Comparison of ENCODE assay signal across 18 cellular contexts in genomic region chr1:65483993-65484754, GRCh38.
A peak's percentile ranks its signal among the peaks of the same experiment; 100 is the strongest.
DNase-seq lines count a peak whose midpoint lies in the region; ATAC-seq, FAIRE-seq and TF ChIP-seq lines count a peak whose summit lies in the region.
"Had no signal": no experiment of that assay in that cellular context is flagged by ENCODE, and none has a peak within 500 bp of the region (broad histone marks: within the 10 kb centered on the region; RNA-seq: fewer than 3 reads in every experiment).

No MANE protein-coding gene starts in this region.

- intact Hi-C loops in HepG2 (cut with micrococcal nuclease; ENCODE audit: unreplicated experiment) (loop anchor here (2.0 kb wide), 1 partner anchor 13 kb away; no protein-coding TSS in a partner anchor), prostate gland (cut with DNase I) (no loop called here), kidney (cut with DNase I) (no loop called here)

- POLR2A ChIA-PET in HepG2 (lab: Yijun Ruan, JAX) = interaction anchor here (0.8 to 1.0 kb wide), 2 partner anchors 17 to 71 kb away, joined by 3 to 4 read pairs; no protein-coding TSS in a partner anchor

- TF ChIP-seq RAD21 in HepG2 (CRISPR knock-in tag; IDR thresholded peaks at IDR 0.05) = no peak

- no peaks in the 10 kb centered on the region for H3K36me3 ChIP-seq in HepG2 (replicated peaks in 1 of 2; ENCODE audit: control insufficient read depth in 1 of 2, insufficient read depth in 2 of 2, low read length in 2 of 2)
- no peaks in the 10 kb centered on the region for H3K36me3 ChIP-seq in prostate gland
- H3K36me3 ChIP-seq in kidney (ENCODE audit: control insufficient read depth in 1 of 2, insufficient read depth in 2 of 2, low read length in 2 of 2) = no peaks in the 10 kb centered on the region
- H3K36me3 ChIP-seq: BE2C had no signal

- FAIRE-seq in HepG2 (lab: Jason Lieb, UNC) (peak; percentile 71), kidney (lab: Jason Lieb, UNC) (no peak)
- FAIRE-seq: A204.1, H54 had no signal

- no peak for TF ChIP-seq POLR2A in HepG2 (IDR thresholded peaks at IDR 0.05; ENCODE audit: insufficient read depth in 1 of 2, low read depth in 2 of 2, low read length in 2 of 2)
- no peak for TF ChIP-seq POLR2A in prostate gland (IDR thresholded peaks at IDR 0.05)

- H2AFZ ChIP-seq in HepG2 (ENCODE audit: low read length) = no peak overlapping the region
- H2AFZ ChIP-seq: GM23338 had no signal

- H3K9me3 ChIP-seq in HepG2 (ENCODE audit: low read length) = no peaks in the 10 kb centered on the region
- H3K9me3 ChIP-seq in prostate gland = no peaks in the 10 kb centered on the region
- no peaks in the 10 kb centered on the region for H3K9me3 ChIP-seq in kidney (ENCODE audit: control insufficient read depth in 1 of 2, low read length in 2 of 2)
- H3K9me3 ChIP-seq: BE2C had no signal

- CTCF ChIA-PET in HepG2 (lab: Yijun Ruan, JAX; ENCODE audit: low intra/inter-chr PET ratio, low total read pairs) = no interaction called here

- H3K4me2 ChIP-seq in HepG2 (ENCODE audit: low read depth, low read length) = no peak overlapping the region
- H3K4me2 ChIP-seq: GM23338 had no signal

- H3K9ac ChIP-seq in HepG2 (ENCODE audit: insufficient read depth, low read depth, low read length) (no peak overlapping the region), kidney (ENCODE audit: low read length in 2 of 2) (no peak overlapping the region)

- H4K20me1 ChIP-seq in HepG2 (ENCODE audit: insufficient read depth, low read length) = no peaks in the 10 kb centered on the region

- in situ Hi-C loops in HepG2 (cut with HindIII; ENCODE audit: extremely low pct_ligation_motif_present, low pct_unique_long_range_greater_than_20kb) = no loop called here

- TF ChIP-seq CTCF in VCaP (conservative IDR thresholded peaks at IDR 0.05) (no peak), HepG2 (CRISPR knock-in tag; IDR thresholded peaks at IDR 0.05) (no peak), prostate gland (IDR thresholded peaks at IDR 0.05) (no peak), kidney (IDR thresholded peaks at IDR 0.05; ENCODE audit: borderline replicate concordance, extremely low read depth, insufficient read depth) (no peak)

- 26% methylated on average over 8 of the region's 8 CpGs for WGBS in HepG2 (ENCODE audit: low lambda C conversion rate)
- WGBS in prostate gland = 71% methylated on average over 8 of the region's 8 CpGs

- H3K4me3 ChIP-seq in HepG2 (replicated peaks in 1 of 3; ENCODE audit: insufficient read depth in 1 of 3, low read depth in 2 of 3, low read length in 3 of 3) (no peak overlapping the region), prostate gland (no peak overlapping the region), kidney (ENCODE audit: low read length in 2 of 2) (no peak overlapping the region)
- H3K4me3 ChIP-seq: GM23338 had no signal

- H3K27me3 ChIP-seq in HepG2 (ENCODE audit: control insufficient read depth in 1 of 2, insufficient read depth in 2 of 2, low read length in 2 of 2) = no peaks in the 10 kb centered on the region
- no peaks in the 10 kb centered on the region for H3K27me3 ChIP-seq in prostate gland (replicated peaks; ENCODE audit: insufficient read depth)
- H3K27me3 ChIP-seq: BE2C had no signal

- H3K4me1 ChIP-seq in HepG2 (ENCODE audit: insufficient read depth, low read length) = peaks cover 32% of the 10 kb centered on the region
- H3K4me1 ChIP-seq in prostate gland (replicated peaks) = no peaks in the 10 kb centered on the region
- H3K4me1 ChIP-seq in kidney (ENCODE audit: control insufficient read depth in 1 of 2, insufficient read depth in 1 of 2, low read depth in 1 of 2, low read length in 2 of 2) = no peaks in the 10 kb centered on the region
- H3K4me1 ChIP-seq: BE2C had no signal

- TF ChIP-seq EP300 in HepG2 (IDR thresholded peaks at IDR 0.05; ENCODE audit: low read depth in 2 of 2, low read length in 2 of 2) (peak; percentile 19 to 94; a peak in 2 of 4 replicates), HepG2 (CRISPR knock-in tag; IDR thresholded peaks at IDR 0.05; ENCODE audit: borderline replicate concordance) (peak; percentile 46; the same call in 1 of the 2 replicates)

- ATAC-seq in HepG2 (peak; percentile 100), esophagus mucosa (no peak)
- ATAC-seq: GM23338 had no signal

- no TSS peak for BruUV-seq in HepG2 (replicated peaks; lab: Mats Ljungman, UMichigan)

- peak; percentile 88 for DNase-seq in HepG2 (ENCODE audit: low spot score)
- peak; percentile 46 for DNase-seq in prostate gland (ENCODE audit: low spot score)
- DNase-seq in amniotic stem cell (lab: John Stamatoyannopoulos, UW) = no peak
- no peak for DNase-seq in kidney
- DNase-seq: ACHN; BE2C; C1 segment of cervical spinal cord; CD4-positive, CD25-positive, alpha-beta regulatory T cell; CD8-positive, alpha-beta memory T cell; COR-L47; DMS79 treated with DMSO at 0.1 percent for 48 hours; GF-D8; HCEC 1CT had no signal

- H3K27ac ChIP-seq in VCaP = peak overlapping the region; percentile 41
- H3K27ac ChIP-seq in HepG2 (ENCODE audit: extremely low read length, insufficient read depth, low read length) = peak overlapping the region; percentile 70
- H3K27ac ChIP-seq in prostate gland = peak overlapping the region; percentile 2 to 19
- H3K27ac ChIP-seq in kidney (ENCODE audit: low read depth in 2 of 2, low read length in 2 of 2) = no peak overlapping the region

- H3K79me2 ChIP-seq in HepG2 (ENCODE audit: insufficient read depth, low read length) = no peaks in the 10 kb centered on the region

TF ChIP-seq in HepG2, 621 proteins besides CTCF, POLR2A, EP300 and RAD21 (continues in another document):
- TF ChIP-seq TEF (CRISPR knock-in tag; IDR thresholded peaks at IDR 0.05) (no peak), ZNF768 (CRISPR knock-in tag; IDR thresholded peaks at IDR 0.05) (no peak), ZNF879 (CRISPR knock-in tag; IDR thresholded peaks at IDR 0.05) (no peak), SIX1 (CRISPR knock-in tag; IDR thresholded peaks at IDR 0.05; ENCODE audit: borderline replicate concordance) (no peak), ZNF781 (CRISPR knock-in tag; IDR thresholded peaks at IDR 0.05; ENCODE audit: borderline replicate concordance, not compliant biosample characterization) (no peak), CEBPB (IDR thresholded peaks at IDR 0.05; ENCODE audit: borderline replicate concordance, low read depth, low read length) (no peak), ARID3A (IDR thresholded peaks at IDR 0.05; ENCODE audit: low read depth, low read length) (peak; percentile 85), CEBPG (CRISPR knock-in tag; IDR thresholded peaks at IDR 0.05) (no peak), ZKSCAN5 (CRISPR knock-in tag; IDR thresholded peaks at IDR 0.05) (no peak), ZBTB7B (CRISPR knock-in tag; IDR thresholded peaks at IDR 0.05) (no peak), CREB1 (IDR thresholded peaks at IDR 0.05) (peak; percentile 88), CREB1 (CRISPR knock-in tag; IDR thresholded peaks at IDR 0.05) (peak; percentile 90), HMG20A (CRISPR knock-in tag; IDR thresholded peaks at IDR 0.05; ENCODE audit: borderline replicate concordance) (peak; percentile 89), NR2F2 (IDR thresholded peaks at IDR 0.05; ENCODE audit: borderline replicate concordance, low read depth) (peak; percentile 87), ZNF800 (CRISPR knock-in tag; IDR thresholded peaks at IDR 0.05) (no peak), HDAC1 (CRISPR knock-in tag; IDR thresholded peaks at IDR 0.05) (peak; percentile 65), GPBP1L1 (CRISPR knock-in tag; IDR thresholded peaks at IDR 0.05) (no peak), ZNF570 (CRISPR knock-in tag; IDR thresholded peaks at IDR 0.05; ENCODE audit: borderline replicate concordance) (no peak)

Comparison
In these comparisons a context has a peak if more than half of its experiments do, and no peak if none do; other contexts are left out.
1. H3K27ac ChIP-seq: peak in VCaP (single experiment), HepG2 (single experiment) and prostate gland (2 of 2); none in kidney (0 of 2).
2. DNase-seq: peak in HepG2 (single experiment) and prostate gland (single experiment); none in amniotic stem cell (single experiment) and kidney (single experiment).